Comparison of ENCODE assay signal across 8 cellular contexts in the genomic region with DNA sequence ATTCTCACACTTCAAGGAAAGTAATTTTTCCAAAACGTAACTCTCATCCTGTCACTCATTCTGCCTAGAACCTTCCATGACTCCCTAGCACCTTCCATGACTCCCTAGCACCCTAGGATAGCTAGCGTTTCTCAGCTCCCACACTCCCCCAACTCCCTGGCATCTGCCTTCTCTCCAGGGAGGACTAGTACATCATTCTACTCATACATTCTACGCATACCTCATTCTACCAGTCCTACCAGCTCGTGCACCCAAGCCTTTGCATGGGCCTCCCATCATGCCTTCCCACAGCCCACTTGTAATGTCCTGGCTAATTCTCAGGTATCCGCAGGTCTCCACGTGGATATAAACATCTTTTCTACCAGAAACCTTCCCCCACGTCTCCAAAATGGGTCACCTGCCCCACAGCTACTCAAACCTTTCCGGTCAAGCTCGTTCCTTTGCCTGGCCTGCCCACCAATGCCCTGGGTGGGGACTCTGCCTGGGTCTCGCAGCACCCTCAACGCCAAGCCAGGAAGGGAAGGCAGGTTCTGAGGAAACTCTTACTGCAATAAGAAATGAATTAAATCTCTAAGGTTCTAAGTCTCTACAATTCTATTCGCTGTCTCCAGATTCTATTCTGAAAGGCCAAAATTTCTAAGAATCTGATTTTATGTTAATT. TPM values are rescaled to one million over a fixed set of nuclear protein-coding genes. Genes with fewer than 3 reads are reported as not detected.
DNase-seq lines count a peak whose midpoint lies in the region; ATAC-seq and TF ChIP-seq lines count a peak whose summit lies in the region.

No MANE protein-coding gene starts in this region.

- dilution Hi-C loops in IMR-90 (cut with HindIII; ENCODE audit: low sequenced_read_pairs, unreplicated experiment) = no loop called here

- no peak overlapping the region for H4K5ac ChIP-seq in IMR-90 (ENCODE audit: low read depth, low read length)

- no peak overlapping the region for H2BK20ac ChIP-seq in IMR-90 (ENCODE audit: low read depth, low read length)

- H4K91ac ChIP-seq in IMR-90 (ENCODE audit: insufficient read depth, low read depth, low read length) = no peak overlapping the region; the same call in 1 of the 2 replicates

- TF ChIP-seq CTCF in IMR-90 (conservative IDR thresholded peaks at IDR 0.05; ENCODE audit: low read depth, low read length) = no peak
- no peak for TF ChIP-seq CTCF in stomach (IDR thresholded peaks at IDR 0.05)
- no peak for TF ChIP-seq CTCF in omental fat pad (IDR thresholded peaks at IDR 0.05)

- peaks cover 10% of the 10 kb centered on the region for H3K36me3 Mint-ChIP-seq in activated T-helper 2 cell treated with anti-CD3 and anti-CD28 coated beads, Interferon-gamma antibody, Interleukin-2, Interleukin-4, amounts not matched to agents 10 μg/mL and 5 μg/mL and 100 μg/mL, durations not matched to agents 14 hours and 24 hours and 36 hours (ENCODE audit: low read depth)
- H3K36me3 Mint-ChIP-seq in immature natural killer cell = peaks cover 0 to 4% (median 0%) of the 10 kb centered on the region in 3 donors

- no peaks in the 10 kb centered on the region; the same call in 1 of the 2 replicates for H3K9me3 ChIP-seq in IMR-90 (ENCODE audit: control insufficient read depth, insufficient read depth, low read length)
- H3K9me3 ChIP-seq in stomach = peaks cover 0 to 6% (median 2%) of the 10 kb centered on the region in 4 donors

- no peak overlapping the region for H4K8ac ChIP-seq in IMR-90 (ENCODE audit: low read depth in 2 of 2, low read length in 2 of 2)

- H3K14ac ChIP-seq in IMR-90 (replicated peaks; ENCODE audit: low read depth, low read length) = peak overlapping the region; percentile 65

- H3K4me3 ChIP-seq in IMR-90 (ENCODE audit: insufficient read depth, low read depth, low read length) (peak overlapping the region; percentile 86), stomach (peak overlapping the region; percentile 68 to 79 (median 74))

- peak overlapping the region; percentile 58; the same call in 1 of the 3 replicates for H2BK15ac ChIP-seq in IMR-90 (ENCODE audit: low read depth, low read length)

- H3K27ac Mint-ChIP-seq in activated T-helper 2 cell treated with anti-CD3 and anti-CD28 coated beads, Interferon-gamma antibody, Interleukin-2, Interleukin-4, amounts not matched to agents 10 μg/mL and 5 μg/mL and 100 μg/mL, durations not matched to agents 14 hours and 24 hours and 36 hours = no peak overlapping the region
- peak overlapping the region in 3 of 6 donors; percentile 12 to 32 (median 29) for H3K27ac Mint-ChIP-seq in immature natural killer cell

- H3K18ac ChIP-seq in IMR-90 (ENCODE audit: low read depth, low read length) = no peak overlapping the region

- DNase-seq in IMR-90 (no peak), immature natural killer cell (no peak), stomach (no peak), SIG-M5 (lab: John Stamatoyannopoulos, UW) (no peak), omental fat pad (ENCODE audit: low spot score) (no peak)
- DNase-seq in activated T-helper 2 cell treated with anti-CD3 and anti-CD28 coated beads, Interferon-gamma antibody, Interleukin-2, Interleukin-4, amounts not matched to agents 10 μg/mL and 5 μg/mL and 100 μg/mL, durations not matched to agents 14 hours and 24 hours and 36 hours (ENCODE audit: low spot score) = no peak

- 0 out of 2 replicates have a peak overlapping the region, but pooled peaks have one; percentile 52 for H3K4ac ChIP-seq in IMR-90 (ENCODE audit: low read depth, low read length)

- POLR2A ChIA-PET in IMR-90 (lab: Charles Lee; ENCODE audit: unreplicated experiment) = no interaction called here

- no peak for ATAC-seq in IMR-90 (ENCODE audit: low read depth)
- ATAC-seq in HG02970 (IDR thresholded peaks at IDR 0.05; ENCODE audit: low FRiP score, unreplicated experiment) = no peak
- no peak for ATAC-seq in HG03432 (IDR thresholded peaks at IDR 0.05; ENCODE audit: unreplicated experiment)
- no peak for ATAC-seq in omental fat pad (ENCODE audit: low FRiP score)

- H3K36me3 ChIP-seq in IMR-90 (ENCODE audit: control insufficient read depth, insufficient read depth, low read length) = no peaks in the 10 kb centered on the region
- no peaks in the 10 kb centered on the region for H3K36me3 ChIP-seq in stomach

- H3K23ac ChIP-seq in IMR-90 (ENCODE audit: low read depth, low read length) = peak overlapping the region; percentile 93

- H3K56ac ChIP-seq in IMR-90 (ENCODE audit: extremely low read depth, insufficient read depth, low read length) = no peak overlapping the region

- peak overlapping the region; percentile 10 for H3K4me3 Mint-ChIP-seq in activated T-helper 2 cell treated with anti-CD3 and anti-CD28 coated beads, Interferon-gamma antibody, Interleukin-2, Interleukin-4, amounts not matched to agents 10 μg/mL and 5 μg/mL and 100 μg/mL, durations not matched to agents 14 hours and 24 hours and 36 hours (ENCODE audit: low read depth)
- peak overlapping the region; percentile 65 to 81 (median 73) for H3K4me3 Mint-ChIP-seq in immature natural killer cell

- 60% methylated on average over 7 of the region's 12 CpGs; no CpG with 5 or more reads in 1 of the 2 experiments for WGBS in IMR-90 (ENCODE audit: extremely low coverage in 2 of 2, insufficient read length in 1 of 2), 2 experiments
- 34 to 47% (median 37%) methylated on average over 12 of the region's 12 CpGs for WGBS in stomach, 5 donors

- peak overlapping the region; percentile 82; the same call in 1 of the 2 replicates for H2AK5ac ChIP-seq in IMR-90 (ENCODE audit: low read depth, low read length)

- H3K9me1 ChIP-seq in IMR-90 (ENCODE audit: insufficient read depth, low read length) = peaks cover 24% of the 10 kb centered on the region

- H2BK120ac ChIP-seq in IMR-90 (ENCODE audit: low read depth, low read length) = no peak overlapping the region; the same call in 1 of the 2 replicates

- no peak overlapping the region for H3K27ac ChIP-seq in IMR-90 (ENCODE audit: insufficient read depth, low read length)
- peak overlapping the region in 4 of 5 donors; percentile 68 to 89 (median 78) for H3K27ac ChIP-seq in stomach

- H2BK5ac ChIP-seq in IMR-90 (ENCODE audit: low read depth, low read length, poor library complexity, severe bottlenecking) = no peak overlapping the region

- BruUV-seq in IMR-90 (replicated peaks; lab: Mats Ljungman, UMichigan) = no TSS peak

- peaks cover 16% of the 10 kb centered on the region for H4K20me1 ChIP-seq in IMR-90 (ENCODE audit: insufficient read depth, low read length)

- TF ChIP-seq RAD21 in IMR-90 (IDR thresholded peaks at IDR 0.05; ENCODE audit: low read length) = no peak

- H3K9ac ChIP-seq in IMR-90 (ENCODE audit: low read depth, low read length) = peak overlapping the region; percentile 67

- H3K9me3 Mint-ChIP-seq in activated T-helper 2 cell treated with anti-CD3 and anti-CD28 coated beads, Interferon-gamma antibody, Interleukin-2, Interleukin-4, amounts not matched to agents 10 μg/mL and 5 μg/mL and 100 μg/mL, durations not matched to agents 14 hours and 24 hours and 36 hours = peaks cover 14% of the 10 kb centered on the region
- H3K9me3 Mint-ChIP-seq in immature natural killer cell = peaks cover 0 to 2% (median 0%) of the 10 kb centered on the region in 6 donors

- intact Hi-C loops in IMR-90 (cut with micrococcal nuclease) = no loop called here
- intact Hi-C loops in activated T-helper 2 cell treated with anti-CD3 and anti-CD28 coated beads, Interferon-gamma antibody, Interleukin-2, Interleukin-4, amounts not matched to agents 10 μg/mL and 5 μg/mL and 100 μg/mL, durations not matched to agents 14 hours and 24 hours and 36 hours (cut with micrococcal nuclease) = no loop called here
- intact Hi-C loops in stomach (cut with DNase I; ENCODE audit: low total_unique reads) = no loop called here

- peaks cover 11% of the 10 kb centered on the region for H3K4me1 ChIP-seq in IMR-90 (ENCODE audit: control insufficient read depth, insufficient read depth, low read length)
- H3K4me1 ChIP-seq in stomach = peaks cover 29 to 67% (median 49%) of the 10 kb centered on the region in 4 donors

- H3K4me2 ChIP-seq in IMR-90 (ENCODE audit: low read depth, low read length) = peak overlapping the region; percentile 97

- H2AK9ac ChIP-seq in IMR-90 (replicated peaks; ENCODE audit: low read depth, low read length, poor library complexity) = peak overlapping the region; percentile 4

- TF ChIP-seq EP300 in stomach (IDR thresholded peaks at IDR 0.05) = no peak

- peaks cover 23% of the 10 kb centered on the region for H3K4me1 Mint-ChIP-seq in activated T-helper 2 cell treated with anti-CD3 and anti-CD28 coated beads, Interferon-gamma antibody, Interleukin-2, Interleukin-4, amounts not matched to agents 10 μg/mL and 5 μg/mL and 100 μg/mL, durations not matched to agents 14 hours and 24 hours and 36 hours (ENCODE audit: low read depth)
- H3K4me1 Mint-ChIP-seq in immature natural killer cell = peaks cover 29 to 39% of the 10 kb centered on the region in 2 donors

- TF ChIP-seq POLR2A in IMR-90 (IDR thresholded peaks at IDR 0.05; ENCODE audit: low read depth, low read length) (no peak), stomach (IDR thresholded peaks at IDR 0.05) (no peak)

- peaks cover 28% of the 10 kb centered on the region for H3K27me3 Mint-ChIP-seq in activated T-helper 2 cell treated with anti-CD3 and anti-CD28 coated beads, Interferon-gamma antibody, Interleukin-2, Interleukin-4, amounts not matched to agents 10 μg/mL and 5 μg/mL and 100 μg/mL, durations not matched to agents 14 hours and 24 hours and 36 hours (ENCODE audit: low read depth)
- H3K27me3 Mint-ChIP-seq in immature natural killer cell (ENCODE audit: low read depth in 3 of 3) = no peaks in the 10 kb centered on the region

- H3K27me3 ChIP-seq in IMR-90 (ENCODE audit: control insufficient read depth, insufficient read depth, low read length) = no peaks in the 10 kb centered on the region
- H3K27me3 ChIP-seq in stomach = no peaks in the 10 kb centered on the region

- in situ Hi-C loops in IMR-90 (cut with MboI; ENCODE audit: low sequenced_read_pairs) = no loop called here

- CTCF ChIA-PET in IMR-90 (lab: Yijun Ruan, JAX) = no interaction called here

- no peak overlapping the region for H2AFZ ChIP-seq in IMR-90 (replicated peaks; ENCODE audit: low read length, poor library complexity)

- peaks cover 28 to 38% of the 10 kb centered on the region in 2 experiments for H3K79me1 ChIP-seq in IMR-90 (ENCODE audit: low read depth in 1 of 2, low read length in 2 of 2)

RNA-seq across cellular contexts. Expression of a gene that starts 0.9 kb away (rescaled TPM):
- total RNA-seq in IMR-90 (2012; rRNA removed) (8.6 and 9.0 TPM in 2 replicates), stomach (10 to 100 TPM; 10.7 to 75.0 (median 26.3) TPM), omental fat pad (10 to 100 TPM; 14.7 to 24.7 (median 20.4) TPM)
- polyA plus RNA-seq in IMR-90 (2012; rRNA removed) (23.6 and 24.0 TPM in 2 replicates), immature natural killer cell (1 to 10 TPM; 2.6 to 3.7 (median 3.2) TPM), stomach (10 to 100 TPM; 16.8 to 20.2 (median 18.8) TPM)
- 16.4 and 20.2 TPM in 2 replicates for polyA plus RNA-seq in IMR-90 (2012; cell fraction: cytosol; rRNA removed)
- 78.2 and 92.5 TPM in 2 replicates for polyA plus RNA-seq in IMR-90 (2012; cell fraction: nucleus; rRNA removed; ENCODE audit: low replicate concordance)
- total RNA-seq in activated T-helper 2 cell treated with anti-CD3 and anti-CD28 coated beads, Interferon-gamma antibody, Interleukin-2, Interleukin-4, amounts not matched to agents 10 μg/mL and 5 μg/mL and 100 μg/mL, durations not matched to agents 14 hours and 24 hours and 36 hours = 10.9 and 11.2 TPM in 2 replicates

RNA-seq across cellular contexts. Expression of a gene that starts 12.0 kb away (rescaled TPM):
- total RNA-seq in IMR-90 (2012; rRNA removed) (2.5 TPM in 2 replicates), stomach (100 to 1,000 TPM in 2 of 5 donors, 10 to 100 TPM in 3; 27.7 to 212 (median 60.3) TPM), omental fat pad (1 to 10 TPM; 1.6 to 6.6 (median 4.5) TPM)
- polyA plus RNA-seq in IMR-90 (2012; rRNA removed) (2.0 and 2.3 TPM in 2 replicates), immature natural killer cell (1 to 10 TPM; 1.7 to 4.3 (median 4.2) TPM), stomach (10 to 100 TPM in 2 of 3 donors, 1 to 10 TPM in 1; 9.0 to 19.4 (median 10.0) TPM)
- 1.8 and 4.3 TPM in 2 replicates for polyA plus RNA-seq in IMR-90 (2012; cell fraction: cytosol; rRNA removed)
- 2.1 and 6.0 TPM in 2 replicates for polyA plus RNA-seq in IMR-90 (2012; cell fraction: nucleus; rRNA removed; ENCODE audit: low replicate concordance)
- 2.3 and 2.8 TPM in 2 replicates for total RNA-seq in activated T-helper 2 cell treated with anti-CD3 and anti-CD28 coated beads, Interferon-gamma antibody, Interleukin-2, Interleukin-4, amounts not matched to agents 10 μg/mL and 5 μg/mL and 100 μg/mL, durations not matched to agents 14 hours and 24 hours and 36 hours
